2 cellular contexts compared by ENCODE assay signal in the genomic region with DNA sequence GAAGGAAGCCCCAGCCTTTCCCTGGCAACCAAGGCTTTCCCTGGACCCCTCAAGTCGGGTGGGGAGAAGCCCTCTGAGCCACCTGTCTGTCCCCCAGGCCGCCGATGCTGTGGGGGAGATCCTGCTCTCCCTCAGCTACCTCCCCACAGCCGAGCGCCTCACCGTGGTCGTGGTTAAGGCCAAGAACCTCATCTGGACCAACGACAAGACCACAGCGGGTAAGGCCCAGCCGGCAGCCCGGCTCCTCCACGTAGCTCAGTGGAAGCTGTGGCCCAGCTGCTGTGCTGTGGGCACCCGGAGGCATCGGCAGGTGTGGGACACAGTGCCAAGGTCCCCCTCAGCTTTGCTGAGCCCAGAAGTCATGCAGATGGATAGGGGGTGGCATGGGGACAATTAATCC.
TF ChIP-seq lines count a peak whose summit lies in the region.

No MANE protein-coding gene starts in this region.

TF ChIP-seq in IMR-90, 13 proteins besides CTCF, POLR2A, EP300 and RAD21:
- TF ChIP-seq MAFK (IDR thresholded peaks at IDR 0.05; ENCODE audit: low read depth, low read length), result no peak
- no peak for TF ChIP-seq BHLHE40 (IDR thresholded peaks at IDR 0.05; ENCODE audit: low read depth, low read length)
- TF ChIP-seq NFE2L2 (IDR thresholded peaks at IDR 0.05; ENCODE audit: low read depth, low read length), result no peak
- TF ChIP-seq FOS (IDR thresholded peaks at IDR 0.05; ENCODE audit: low read depth, low read length), result no peak
- no peak for TF ChIP-seq MAZ (IDR thresholded peaks at IDR 0.05; ENCODE audit: borderline replicate concordance, low read depth, low read length)
- no peak for TF ChIP-seq RCOR1 (IDR thresholded peaks at IDR 0.05; ENCODE audit: insufficient replicate concordance, low read length)
- TF ChIP-seq SMC3 (IDR thresholded peaks at IDR 0.05; ENCODE audit: low read depth, low read length), result no peak
- no peak for TF ChIP-seq CEBPB (IDR thresholded peaks at IDR 0.05; ENCODE audit: low read depth, low read length)
- TF ChIP-seq CHD1 (IDR thresholded peaks at IDR 0.05; ENCODE audit: low read depth, low read length), result no peak
- TF ChIP-seq, protein P1, sequence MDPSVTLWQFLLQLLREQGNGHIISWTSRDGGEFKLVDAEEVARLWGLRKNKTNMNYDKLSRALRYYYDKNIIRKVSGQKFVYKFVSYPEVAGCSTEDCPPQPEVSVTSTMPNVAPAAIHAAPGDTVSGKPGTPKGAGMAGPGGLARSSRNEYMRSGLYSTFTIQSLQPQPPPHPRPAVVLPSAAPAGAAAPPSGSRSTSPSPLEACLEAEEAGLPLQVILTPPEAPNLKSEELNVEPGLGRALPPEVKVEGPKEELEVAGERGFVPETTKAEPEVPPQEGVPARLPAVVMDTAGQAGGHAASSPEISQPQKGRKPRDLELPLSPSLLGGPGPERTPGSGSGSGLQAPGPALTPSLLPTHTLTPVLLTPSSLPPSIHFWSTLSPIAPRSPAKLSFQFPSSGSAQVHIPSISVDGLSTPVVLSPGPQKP (IDR thresholded peaks at IDR 0.05; ENCODE audit: borderline replicate concordance, low read depth, low read length), result no peak
- TF ChIP-seq, protein P2, sequence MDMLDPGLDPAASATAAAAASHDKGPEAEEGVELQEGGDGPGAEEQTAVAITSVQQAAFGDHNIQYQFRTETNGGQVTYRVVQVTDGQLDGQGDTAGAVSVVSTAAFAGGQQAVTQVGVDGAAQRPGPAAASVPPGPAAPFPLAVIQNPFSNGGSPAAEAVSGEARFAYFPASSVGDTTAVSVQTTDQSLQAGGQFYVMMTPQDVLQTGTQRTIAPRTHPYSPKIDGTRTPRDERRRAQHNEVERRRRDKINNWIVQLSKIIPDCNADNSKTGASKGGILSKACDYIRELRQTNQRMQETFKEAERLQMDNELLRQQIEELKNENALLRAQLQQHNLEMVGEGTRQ (IDR thresholded peaks at IDR 0.05; ENCODE audit: low read depth, low read length), result no peak
- no peak for TF ChIP-seq RFX5 (IDR thresholded peaks at IDR 0.05; ENCODE audit: low read depth, low read length)
- TF ChIP-seq MXI1 (IDR thresholded peaks at IDR 0.05; ENCODE audit: borderline replicate concordance, low read depth, low read length), result no peak
TF ChIP-seq in IMR-90: peak in this region for 0.

TF ChIP-seq in HepG2, 621 proteins besides CTCF, POLR2A, EP300 and RAD21:
- TF ChIP-seq, protein P3, sequence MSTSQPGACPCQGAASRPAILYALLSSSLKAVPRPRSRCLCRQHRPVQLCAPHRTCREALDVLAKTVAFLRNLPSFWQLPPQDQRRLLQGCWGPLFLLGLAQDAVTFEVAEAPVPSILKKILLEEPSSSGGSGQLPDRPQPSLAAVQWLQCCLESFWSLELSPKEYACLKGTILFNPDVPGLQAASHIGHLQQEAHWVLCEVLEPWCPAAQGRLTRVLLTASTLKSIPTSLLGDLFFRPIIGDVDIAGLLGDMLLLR (CRISPR knock-in tag; IDR thresholded peaks at IDR 0.05), result no peak
- TF ChIP-seq HNRNPL (IDR thresholded peaks at IDR 0.05; ENCODE audit: low read depth, low read length) (0 out of 2 replicates have a peak, but pooled peaks have one; percentile 24), RFXANK (CRISPR knock-in tag; IDR thresholded peaks at IDR 0.05) (no peak)
- TF ChIP-seq, protein P4, sequence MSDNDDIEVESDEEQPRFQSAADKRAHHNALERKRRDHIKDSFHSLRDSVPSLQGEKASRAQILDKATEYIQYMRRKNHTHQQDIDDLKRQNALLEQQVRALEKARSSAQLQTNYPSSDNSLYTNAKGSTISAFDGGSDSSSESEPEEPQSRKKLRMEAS (IDR thresholded peaks at IDR 0.05), result no peak
